ENCODE assay signal across 12 cellular contexts in genomic region chr20:33631910-33632309, GRCh38. TPM values are rescaled to one million over a fixed set of nuclear protein-coding genes. Genes with fewer than 3 reads are reported as not detected.
DNase-seq lines count a peak whose midpoint lies in the region; ATAC-seq, FAIRE-seq and TF ChIP-seq lines count a peak whose summit lies in the region.
"Not testable (repeated sequence)": the region's sequence is repeated elsewhere in the genome, so short reads cannot be mapped to it uniquely, and the experiment has no call there.
"Had no signal": no experiment of that assay in that cellular context is flagged by ENCODE, and none has a peak within 500 bp of the region (broad histone marks: within the 10 kb centered on the region; RNA-seq: fewer than 3 reads in every experiment).

No MANE protein-coding gene starts in this region.

- in situ Hi-C loops in HepG2 (cut with HindIII; ENCODE audit: extremely low pct_ligation_motif_present, low pct_unique_long_range_greater_than_20kb) = not testable (repeated sequence)

- H4K20me1 ChIP-seq in HepG2 (ENCODE audit: insufficient read depth, low read length) = not testable (repeated sequence)

- not testable (repeated sequence) for H3K9me3 Mint-ChIP-seq in IgD-negative memory B cell; stimulated activated effector memory CD8-positive, alpha-beta T cell treated with anti-CD3 and anti-CD28 coated beads, Interleukin-12 subunit alpha, Interleukin-12 subunit beta, amount 100 ng/mL, for 72 hours

- not testable (repeated sequence) for H3K27ac ChIP-seq in HepG2 (ENCODE audit: extremely low read length, insufficient read depth, low read length); psoas muscle

- not testable (repeated sequence) for H3K27me3 ChIP-seq in HepG2 (ENCODE audit: control insufficient read depth in 1 of 2, insufficient read depth in 2 of 2, low read length in 2 of 2); psoas muscle (ENCODE audit: insufficient read depth in 3 of 3, low read length in 2 of 3)

- H3K4me1 Mint-ChIP-seq in IgD-negative memory B cell, T-helper 17 cell: not testable (repeated sequence)
- H3K4me1 Mint-ChIP-seq in stimulated activated effector memory CD8-positive, alpha-beta T cell treated with anti-CD3 and anti-CD28 coated beads, Interleukin-12 subunit alpha, Interleukin-12 subunit beta, amount 100 ng/mL, for 72 hours = peaks cover 16% of the 10 kb centered on the region

- not testable (repeated sequence) for TF ChIP-seq EP300 in HepG2 (IDR thresholded peaks at IDR 0.05; ENCODE audit: low read depth in 2 of 2, low read length in 2 of 2); HepG2 (CRISPR knock-in tag; IDR thresholded peaks at IDR 0.05; ENCODE audit: borderline replicate concordance)

- not testable (repeated sequence) for TF ChIP-seq CTCF in HepG2 (CRISPR knock-in tag; IDR thresholded peaks at IDR 0.05); psoas muscle (IDR thresholded peaks at IDR 0.05)

- CTCF ChIA-PET in HepG2 (lab: Yijun Ruan, JAX; ENCODE audit: low intra/inter-chr PET ratio, low total read pairs) = not testable (repeated sequence)

- peaks cover 22 to 62% of the 10 kb centered on the region in 2 experiments for H3K36me3 ChIP-seq in HepG2 (replicated peaks in 1 of 2; ENCODE audit: control insufficient read depth in 1 of 2, insufficient read depth in 2 of 2, low read length in 2 of 2)
- H3K36me3 ChIP-seq in psoas muscle (ENCODE audit: insufficient read depth in 1 of 2, low read depth in 1 of 2) = peaks cover 6 to 76% of the 10 kb centered on the region in 2 donors

- H3K36me3 Mint-ChIP-seq in IgD-negative memory B cell; T-helper 17 cell (ENCODE audit: low read depth): not testable (repeated sequence)
- H3K36me3 Mint-ChIP-seq in stimulated activated effector memory CD8-positive, alpha-beta T cell treated with anti-CD3 and anti-CD28 coated beads, Interleukin-12 subunit alpha, Interleukin-12 subunit beta, amount 100 ng/mL, for 72 hours = peaks cover 67% of the 10 kb centered on the region

- not testable (repeated sequence) for BruUV-seq in HepG2 (replicated peaks; lab: Mats Ljungman, UMichigan)

- not testable (repeated sequence) for H3K79me2 ChIP-seq in HepG2 (ENCODE audit: insufficient read depth, low read length)

- not testable (repeated sequence) for H3K4me2 ChIP-seq in HepG2 (ENCODE audit: low read depth, low read length)

- H3K9ac ChIP-seq in HepG2 (ENCODE audit: insufficient read depth, low read depth, low read length) = not testable (repeated sequence)

- H3K9me3 ChIP-seq in T-helper 17 cell (ENCODE audit: control insufficient read depth, low read length, poor library complexity, severe bottlenecking); HepG2 (ENCODE audit: low read length); psoas muscle: not testable (repeated sequence)

- ATAC-seq in T-helper 17 cell; HepG2; stimulated activated effector memory CD8-positive, alpha-beta T cell treated with anti-CD3 and anti-CD28 coated beads, Interleukin-12 subunit alpha, Interleukin-12 subunit beta, amount 100 ng/mL, for 72 hours: not testable (repeated sequence)
- ATAC-seq in psoas muscle = peak in 3 of 4 donors; percentile 55 to 64 (median 59)

- peak overlapping the region in 2 of 3 donors; percentile 13 to 63 for H3K27ac Mint-ChIP-seq in IgD-negative memory B cell
- H3K27ac Mint-ChIP-seq in T-helper 17 cell = peak overlapping the region; percentile 32
- H3K27ac Mint-ChIP-seq in stimulated activated effector memory CD8-positive, alpha-beta T cell treated with anti-CD3 and anti-CD28 coated beads, Interleukin-12 subunit alpha, Interleukin-12 subunit beta, amount 100 ng/mL, for 72 hours = peak overlapping the region; percentile 29

- H2AFZ ChIP-seq in HepG2 (ENCODE audit: low read length) = not testable (repeated sequence)

- H3K4me3 Mint-ChIP-seq in IgD-negative memory B cell; T-helper 17 cell; stimulated activated effector memory CD8-positive, alpha-beta T cell treated with anti-CD3 and anti-CD28 coated beads, Interleukin-12 subunit alpha, Interleukin-12 subunit beta, amount 100 ng/mL, for 72 hours: not testable (repeated sequence)

- not testable (repeated sequence) for DNase-seq in T-helper 17 cell; HepG2 (ENCODE audit: low spot score); psoas muscle; stimulated activated effector memory CD8-positive, alpha-beta T cell treated with anti-CD3 and anti-CD28 coated beads, Interleukin-12 subunit alpha, Interleukin-12 subunit beta, amount 100 ng/mL, for 72 hours (ENCODE audit: low spot score in 2 of 2)

- not testable (repeated sequence) for H3K4me1 ChIP-seq in HepG2 (ENCODE audit: insufficient read depth, low read length); psoas muscle

- WGBS in HepG2 (ENCODE audit: low lambda C conversion rate) = 80% methylated on average over 4 of the region's 4 CpGs
- 41 to 47% (median 46%) methylated on average over 4 of the region's 4 CpGs for WGBS in psoas muscle, 3 donors

- intact Hi-C loops in HepG2 (cut with micrococcal nuclease; ENCODE audit: unreplicated experiment); psoas muscle (cut with DNase I): not testable (repeated sequence)

- not testable (repeated sequence) for TF ChIP-seq RAD21 in HepG2 (CRISPR knock-in tag; IDR thresholded peaks at IDR 0.05)

- not testable (repeated sequence) for H3K4me3 ChIP-seq in HepG2 (replicated peaks in 1 of 3; ENCODE audit: insufficient read depth in 1 of 3, low read depth in 2 of 3, low read length in 3 of 3); psoas muscle

- TF ChIP-seq POLR2A in HepG2 (IDR thresholded peaks at IDR 0.05; ENCODE audit: insufficient read depth in 1 of 2, low read depth in 2 of 2, low read length in 2 of 2) = not testable (repeated sequence)

- POLR2A ChIA-PET in HepG2 (lab: Yijun Ruan, JAX) = not testable (repeated sequence)

- not testable (repeated sequence) for H3K27me3 Mint-ChIP-seq in IgD-negative memory B cell, T-helper 17 cell

- FAIRE-seq in HepG2 (lab: Jason Lieb, UNC) = not testable (repeated sequence)

RNA-seq across cellular contexts. Expression of gene C20orf144, which starts 30.2 kb away (rescaled TPM):
- polyA plus RNA-seq in IgD-negative memory B cell = not detected
- total RNA-seq in T-helper 17 cell = under 1 TPM; 0.13 to 0.45 TPM
- 0.09 and 0.14 TPM in 2 replicates for total RNA-seq in HepG2 (2016; rRNA removed; fragmentation: Illumina TruSeq; extraction: Trizol)
- total RNA-seq in HepG2 (2016; cell fraction: cytosol; rRNA removed; fragmentation: Illumina TruSeq; extraction: Trizol; ENCODE audit: low read depth) = 0.30 and 0.35 TPM in 2 replicates
- total RNA-seq in HepG2 (2016; cell fraction: insoluble cytoplasmic fraction; rRNA removed; fragmentation: Illumina TruSeq; extraction: Trizol) = 0.11 TPM in 1 of 2 replicates, not detected in the other
- total RNA-seq in HepG2 (2016; cell fraction: membrane; rRNA removed; fragmentation: Illumina TruSeq; extraction: Trizol) = 0.37 and 0.38 TPM in 2 replicates
- total RNA-seq in HepG2 (2016; cell fraction: nucleus; rRNA removed; fragmentation: Illumina TruSeq; extraction: Trizol) = 0.31 and 0.37 TPM in 2 replicates
- 0.16 TPM in 2 replicates for polyA plus RNA-seq in HepG2 (2011; rRNA removed)
- 0.17 and 0.29 TPM in 2 replicates for polyA plus RNA-seq in HepG2 (2011; cell fraction: cytosol; rRNA removed)
- 0.18 and 0.24 TPM in 2 replicates for polyA plus RNA-seq in HepG2 (2011; cell fraction: nucleus; rRNA removed)
- 0.21 and 0.32 TPM in 2 replicates for polyA plus RNA-seq in HepG2 (2012)
- 0.12 and 0.15 TPM in 2 replicates for polyA plus RNA-seq in HepG2 (2016; cell fraction: cytosol; fragmentation: Illumina TruSeq; extraction: Trizol; ENCODE audit: low read depth)
- polyA plus RNA-seq in HepG2 (2016; cell fraction: insoluble cytoplasmic fraction; fragmentation: Illumina TruSeq; extraction: Trizol; ENCODE audit: low read depth) = 0.20 and 0.21 TPM in 2 replicates
- 0.27 and 0.39 TPM in 2 replicates for polyA plus RNA-seq in HepG2 (2016; cell fraction: membrane; fragmentation: Illumina TruSeq; extraction: Trizol; ENCODE audit: low read depth)
- not detected in 2 replicates for polyA plus RNA-seq in HepG2 (2016; cell fraction: nucleus; fragmentation: Illumina TruSeq; extraction: Trizol; ENCODE audit: insufficient read depth, low read depth)
- polyA minus RNA-seq in HepG2 (2011; rRNA and poly(A)+ RNA removed; ENCODE audit: low replicate concordance) = 0.58 TPM in 1 of 2 replicates, not detected in the other
- polyA minus RNA-seq in HepG2 (2011; cell fraction: cytosol; rRNA and poly(A)+ RNA removed) = not detected in 2 replicates
- 0.26 TPM in 1 of 2 replicates, not detected in the other for polyA minus RNA-seq in HepG2 (2011; cell fraction: nucleus; rRNA and poly(A)+ RNA removed)
- not detected for total RNA-seq in psoas muscle
- polyA plus RNA-seq in psoas muscle = under 1 TPM in 2 of 3 donors, not detected in 1; 0.05 to 0.08 TPM
- total RNA-seq: A172; CD4-positive, CD25-positive, alpha-beta regulatory T cell; Daoy had no signal
- polyA plus RNA-seq: CD14-positive monocyte; CD4-positive, alpha-beta memory T cell; CD8-positive, alpha-beta memory T cell had no signal

RNA-seq across cellular contexts. Expression of gene ACTL10, which starts 34.8 kb away (rescaled TPM):
- 12.0 TPM for polyA plus RNA-seq in IgD-negative memory B cell
- 1 to 10 TPM in 1 of 2 donors, under 1 TPM in 1; 0.89 to 1.2 TPM for total RNA-seq in T-helper 17 cell
- total RNA-seq in HepG2 (2016; rRNA removed; fragmentation: Illumina TruSeq; extraction: Trizol) = not detected in 2 replicates
- total RNA-seq in HepG2 (2016; cell fraction: cytosol; rRNA removed; fragmentation: Illumina TruSeq; extraction: Trizol; ENCODE audit: low read depth) = not detected in 2 replicates
- not detected in 2 replicates for total RNA-seq in HepG2 (2016; cell fraction: insoluble cytoplasmic fraction; rRNA removed; fragmentation: Illumina TruSeq; extraction: Trizol)
- not detected in 2 replicates for total RNA-seq in HepG2 (2016; cell fraction: membrane; rRNA removed; fragmentation: Illumina TruSeq; extraction: Trizol)
- not detected in 2 replicates for total RNA-seq in HepG2 (2016; cell fraction: nucleus; rRNA removed; fragmentation: Illumina TruSeq; extraction: Trizol)
- polyA plus RNA-seq in HepG2 (2011; rRNA removed) = not detected in 2 replicates
- not detected in 2 replicates for polyA plus RNA-seq in HepG2 (2011; cell fraction: cytosol; rRNA removed)
- polyA plus RNA-seq in HepG2 (2011; cell fraction: nucleus; rRNA removed) = not detected in 2 replicates
- 0.11 and 0.12 TPM in 2 replicates for polyA plus RNA-seq in HepG2 (2012)
- polyA plus RNA-seq in HepG2 (2016; cell fraction: cytosol; fragmentation: Illumina TruSeq; extraction: Trizol; ENCODE audit: low read depth) = not detected in 2 replicates
- not detected in 2 replicates for polyA plus RNA-seq in HepG2 (2016; cell fraction: insoluble cytoplasmic fraction; fragmentation: Illumina TruSeq; extraction: Trizol; ENCODE audit: low read depth)
- polyA plus RNA-seq in HepG2 (2016; cell fraction: membrane; fragmentation: Illumina TruSeq; extraction: Trizol; ENCODE audit: low read depth) = not detected in 2 replicates
- polyA plus RNA-seq in HepG2 (2016; cell fraction: nucleus; fragmentation: Illumina TruSeq; extraction: Trizol; ENCODE audit: insufficient read depth, low read depth) = not detected in 2 replicates
- 0.12 and 3.5 TPM in 2 replicates for polyA minus RNA-seq in HepG2 (2011; rRNA and poly(A)+ RNA removed; ENCODE audit: low replicate concordance)
- not detected in 2 replicates for polyA minus RNA-seq in HepG2 (2011; cell fraction: cytosol; rRNA and poly(A)+ RNA removed)
- polyA minus RNA-seq in HepG2 (2011; cell fraction: nucleus; rRNA and poly(A)+ RNA removed) = not detected in 2 replicates
- under 1 TPM in 3 of 4 donors, not detected in 1; 0.27 to 0.42 (median 0.37) TPM for total RNA-seq in psoas muscle
- under 1 TPM; 0.04 to 0.74 (median 0.42) TPM for polyA plus RNA-seq in psoas muscle
- total RNA-seq: A172 had no signal
- polyA plus RNA-seq: A549 had no signal

RNA-seq across cellular contexts. Expression of gene NECAB3, which starts 42.3 kb away (rescaled TPM):
- polyA plus RNA-seq in IgD-negative memory B cell = 4.1 TPM
- total RNA-seq in T-helper 17 cell = 10 to 100 TPM; 10.2 to 12.2 TPM
- 26.4 and 61.5 TPM in 2 replicates for total RNA-seq in HepG2 (2016; rRNA removed; fragmentation: Illumina TruSeq; extraction: Trizol)
- 43.9 and 46.0 TPM in 2 replicates for total RNA-seq in HepG2 (2016; cell fraction: cytosol; rRNA removed; fragmentation: Illumina TruSeq; extraction: Trizol; ENCODE audit: low read depth)
- total RNA-seq in HepG2 (2016; cell fraction: insoluble cytoplasmic fraction; rRNA removed; fragmentation: Illumina TruSeq; extraction: Trizol) = 23.2 and 62.1 TPM in 2 replicates
- 62.7 and 67.8 TPM in 2 replicates for total RNA-seq in HepG2 (2016; cell fraction: membrane; rRNA removed; fragmentation: Illumina TruSeq; extraction: Trizol)
- 71.4 and 86.1 TPM in 2 replicates for total RNA-seq in HepG2 (2016; cell fraction: nucleus; rRNA removed; fragmentation: Illumina TruSeq; extraction: Trizol)
- polyA plus RNA-seq in HepG2 (2011; rRNA removed) = 65.5 and 81.8 TPM in 2 replicates
- 30.3 and 70.4 TPM in 2 replicates for polyA plus RNA-seq in HepG2 (2011; cell fraction: cytosol; rRNA removed)
- 585 and 688 TPM in 2 replicates for polyA plus RNA-seq in HepG2 (2011; cell fraction: nucleus; rRNA removed)
- 32.0 and 41.2 TPM in 2 replicates for polyA plus RNA-seq in HepG2 (2012)
- polyA plus RNA-seq in HepG2 (2016; cell fraction: cytosol; fragmentation: Illumina TruSeq; extraction: Trizol; ENCODE audit: low read depth) = 18.6 and 21.1 TPM in 2 replicates
- 21.8 and 29.6 TPM in 2 replicates for polyA plus RNA-seq in HepG2 (2016; cell fraction: insoluble cytoplasmic fraction; fragmentation: Illumina TruSeq; extraction: Trizol; ENCODE audit: low read depth)
- polyA plus RNA-seq in HepG2 (2016; cell fraction: membrane; fragmentation: Illumina TruSeq; extraction: Trizol; ENCODE audit: low read depth) = 29.2 TPM in 2 replicates
- 161 and 163 TPM in 2 replicates for polyA plus RNA-seq in HepG2 (2016; cell fraction: nucleus; fragmentation: Illumina TruSeq; extraction: Trizol; ENCODE audit: insufficient read depth, low read depth)
- polyA minus RNA-seq in HepG2 (2011; rRNA and poly(A)+ RNA removed; ENCODE audit: low replicate concordance) = 148 and 154 TPM in 2 replicates
- polyA minus RNA-seq in HepG2 (2011; cell fraction: cytosol; rRNA and poly(A)+ RNA removed) = 27.1 and 33.2 TPM in 2 replicates
- 103 and 112 TPM in 2 replicates for polyA minus RNA-seq in HepG2 (2011; cell fraction: nucleus; rRNA and poly(A)+ RNA removed)
- total RNA-seq in psoas muscle = 10 to 100 TPM; 57.9 to 98.0 (median 77.3) TPM
- polyA plus RNA-seq in psoas muscle = 10 to 100 TPM; 37.8 to 72.0 (median 63.7) TPM

RNA-seq across cellular contexts. Expression of gene E2F1, which starts 54.3 kb away (rescaled TPM):
- 0.43 TPM for polyA plus RNA-seq in IgD-negative memory B cell
- 10 to 100 TPM in 1 of 2 donors, 1 to 10 TPM in 1; 2.6 to 11.5 TPM for total RNA-seq in T-helper 17 cell
- 25.3 and 39.4 TPM in 2 replicates for total RNA-seq in HepG2 (2016; rRNA removed; fragmentation: Illumina TruSeq; extraction: Trizol)
- total RNA-seq in HepG2 (2016; cell fraction: cytosol; rRNA removed; fragmentation: Illumina TruSeq; extraction: Trizol; ENCODE audit: low read depth) = 23.5 and 26.5 TPM in 2 replicates
- total RNA-seq in HepG2 (2016; cell fraction: insoluble cytoplasmic fraction; rRNA removed; fragmentation: Illumina TruSeq; extraction: Trizol) = 22.9 and 41.6 TPM in 2 replicates
- 49.7 and 51.9 TPM in 2 replicates for total RNA-seq in HepG2 (2016; cell fraction: membrane; rRNA removed; fragmentation: Illumina TruSeq; extraction: Trizol)
- total RNA-seq in HepG2 (2016; cell fraction: nucleus; rRNA removed; fragmentation: Illumina TruSeq; extraction: Trizol) = 29.5 and 34.7 TPM in 2 replicates
- 22.5 and 25.5 TPM in 2 replicates for polyA plus RNA-seq in HepG2 (2011; rRNA removed)
- 14.5 and 25.4 TPM in 2 replicates for polyA plus RNA-seq in HepG2 (2011; cell fraction: cytosol; rRNA removed)
- polyA plus RNA-seq in HepG2 (2011; cell fraction: nucleus; rRNA removed) = 50.7 and 66.4 TPM in 2 replicates
- polyA plus RNA-seq in HepG2 (2012) = 14.4 and 23.5 TPM in 2 replicates
- 39.6 and 41.6 TPM in 2 replicates for polyA plus RNA-seq in HepG2 (2016; cell fraction: cytosol; fragmentation: Illumina TruSeq; extraction: Trizol; ENCODE audit: low read depth)
- polyA plus RNA-seq in HepG2 (2016; cell fraction: insoluble cytoplasmic fraction; fragmentation: Illumina TruSeq; extraction: Trizol; ENCODE audit: low read depth) = 32.3 and 37.3 TPM in 2 replicates
- polyA plus RNA-seq in HepG2 (2016; cell fraction: membrane; fragmentation: Illumina TruSeq; extraction: Trizol; ENCODE audit: low read depth) = 56.5 and 59.4 TPM in 2 replicates
- 97.6 and 106 TPM in 2 replicates for polyA plus RNA-seq in HepG2 (2016; cell fraction: nucleus; fragmentation: Illumina TruSeq; extraction: Trizol; ENCODE audit: insufficient read depth, low read depth)
- 35.0 and 64.5 TPM in 2 replicates for polyA minus RNA-seq in HepG2 (2011; rRNA and poly(A)+ RNA removed; ENCODE audit: low replicate concordance)
- 7.4 and 10.7 TPM in 2 replicates for polyA minus RNA-seq in HepG2 (2011; cell fraction: cytosol; rRNA and poly(A)+ RNA removed)
- 8.0 and 10.6 TPM in 2 replicates for polyA minus RNA-seq in HepG2 (2011; cell fraction: nucleus; rRNA and poly(A)+ RNA removed)
- total RNA-seq in psoas muscle = 1 to 10 TPM in 2 of 4 donors, under 1 TPM in 2; 0.73 to 1.3 (median 0.94) TPM
- 1 to 10 TPM in 1 of 3 donors, under 1 TPM in 2; 0.79 to 6.5 (median 0.84) TPM for polyA plus RNA-seq in psoas muscle
